ENCODE assay signal across 9 cellular contexts in genomic region chr20:9515761-9516657, GRCh38. TPM values are rescaled to one million over a fixed set of nuclear protein-coding genes. Genes with fewer than 3 reads are reported as not detected.
DNase-seq lines count a peak whose midpoint lies in the region; ATAC-seq and TF ChIP-seq lines count a peak whose summit lies in the region.
"Had no signal": no experiment of that assay in that cellular context is flagged by ENCODE, and none has a peak within 500 bp of the region (broad histone marks: within the 10 kb centered on the region; RNA-seq: fewer than 3 reads in every experiment).

No MANE protein-coding gene starts in this region.

- no peaks in the 10 kb centered on the region for H3F3A ChIP-seq in smooth muscle cell (ENCODE audit: low read depth)

- H3K79me2 ChIP-seq in H9 (ENCODE audit: insufficient read depth, low read length) (no peaks in the 10 kb centered on the region), smooth muscle cell (ENCODE audit: low read depth) (no peaks in the 10 kb centered on the region)

- DNase-seq in H9 (peak; percentile 60), RPMI7951 (ENCODE audit: low read depth) (peak; percentile 78), smooth muscle cell (lab: John Stamatoyannopoulos, UW; ENCODE audit: unreplicated experiment) (no peak)
- DNase-seq in activated naive CD4-positive, alpha-beta T cell treated with anti-CD3 and anti-CD28 coated beads for 36 hours = no peak
- DNase-seq in CD4-positive, alpha-beta memory T cell = no peak
- DNase-seq: activated naive CD8-positive, alpha-beta T cell treated with anti-CD3 and anti-CD28 coated beads, Interleukin-2, amount 10 ng/mL, durations not matched to agents 7 days and 5 days; NCI-H2171 had no signal

- H3K4me2 ChIP-seq in H9 (ENCODE audit: insufficient read depth, insufficient read length, low read length) = peak overlapping the region; percentile 93
- peak overlapping the region; percentile 91 for H3K4me2 ChIP-seq in smooth muscle cell

- peaks cover 0 to 2% (median 0%) of the 10 kb centered on the region in 3 experiments; a peak in 2 of 7 replicates for H3K36me3 Mint-ChIP-seq in H9 (ENCODE audit: insufficient read depth in 1 of 3, low read depth in 3 of 3)
- H3K36me3 Mint-ChIP-seq in activated naive CD4-positive, alpha-beta T cell treated with anti-CD3 and anti-CD28 coated beads for 36 hours (ENCODE audit: low read depth) = no peaks in the 10 kb centered on the region
- no peaks in the 10 kb centered on the region for H3K36me3 Mint-ChIP-seq in CD4-positive, alpha-beta memory T cell

- WGBS in H9 (ENCODE audit: extremely low coverage, insufficient read length, low lambda C conversion rate) = no CpG with 5 or more reads among the region's 57 CpGs
- WGBS in smooth muscle cell (ENCODE audit: low lambda C conversion rate) = 2% methylated on average over 57 of the region's 57 CpGs

- H4K91ac ChIP-seq in H9 (ENCODE audit: insufficient read length, low read depth, low read length) = no peak overlapping the region

- H3T11ph ChIP-seq in H9 (ENCODE audit: low read length) = no peak overlapping the region

- CTCF ChIA-PET in activated naive CD4-positive, alpha-beta T cell treated with anti-CD3 and anti-CD28 coated beads for 36 hours (lab: Charles Lee) = no interaction called here
- CTCF ChIA-PET in CD4-positive, alpha-beta memory T cell (lab: Charles Lee; ENCODE audit: partially characterized antibody) = no interaction called here

- H3K79me1 ChIP-seq in H9 (ENCODE audit: insufficient read depth, low read depth, low read length, poor library complexity, severe bottlenecking) = no peaks in the 10 kb centered on the region

- H3K4ac ChIP-seq in H9 (ENCODE audit: low read depth, low read length) = no peak overlapping the region

- H2BK15ac ChIP-seq in H9 (ENCODE audit: low read depth, low read length) = no peak overlapping the region

- POLR2A ChIA-PET in CD4-positive, alpha-beta memory T cell (lab: Charles Lee; ENCODE audit: partially characterized antibody) = no interaction called here

- H2AFZ ChIP-seq in H9 (ENCODE audit: low read length) (no peak overlapping the region), smooth muscle cell (ENCODE audit: low read depth) (peak overlapping the region; percentile 70)

- H4K8ac ChIP-seq in H9 (replicated peaks; ENCODE audit: insufficient read length, low read depth, low read length) = no peak overlapping the region

- no peak overlapping the region for H3K27ac Mint-ChIP-seq in H9
- no peak overlapping the region for H3K27ac Mint-ChIP-seq in activated naive CD4-positive, alpha-beta T cell treated with anti-CD3 and anti-CD28 coated beads for 36 hours
- H3K27ac Mint-ChIP-seq in CD4-positive, alpha-beta memory T cell = no peak overlapping the region
- H3K27ac Mint-ChIP-seq: activated naive CD8-positive, alpha-beta T cell treated with anti-CD3 and anti-CD28 coated beads, Interleukin-2, amount 10 ng/mL, durations not matched to agents 7 days and 5 days had no signal

- peaks cover 63 to 66% of the 10 kb centered on the region in 2 experiments for H3K4me1 Mint-ChIP-seq in H9
- H3K4me1 Mint-ChIP-seq in activated naive CD4-positive, alpha-beta T cell treated with anti-CD3 and anti-CD28 coated beads for 36 hours (ENCODE audit: low read depth) = no peaks in the 10 kb centered on the region
- no peaks in the 10 kb centered on the region for H3K4me1 Mint-ChIP-seq in CD4-positive, alpha-beta memory T cell

- TF ChIP-seq CTCF in H9 (conservative IDR thresholded peaks at IDR 0.05) = no peak
- no peak for TF ChIP-seq CTCF in smooth muscle cell (IDR thresholded peaks at IDR 0.05; ENCODE audit: borderline replicate concordance, insufficient read depth, poor library complexity, severe bottlenecking)

- H3K27me3 ChIP-seq in H9 (ENCODE audit: insufficient read depth, low read length) (peaks cover 48% of the 10 kb centered on the region; the same call in 1 of the 2 replicates), smooth muscle cell (ENCODE audit: low read depth) (peaks cover 93% of the 10 kb centered on the region)
- H3K27me3 ChIP-seq in CD4-positive, alpha-beta memory T cell (ENCODE audit: insufficient read depth, low read length) = no peaks in the 10 kb centered on the region

- H3K56ac ChIP-seq in H9 (ENCODE audit: insufficient read length, low read depth, low read length) = no peak overlapping the region

- no peak overlapping the region for H3K23ac ChIP-seq in H9 (ENCODE audit: insufficient read length, low read depth, low read length)

- no peak overlapping the region for H2BK12ac ChIP-seq in H9 (ENCODE audit: insufficient read length, low read depth, low read length)

- H2AK5ac ChIP-seq in H9 (ENCODE audit: insufficient read length, low read length) = no peak overlapping the region

- H3K27ac ChIP-seq in H9 (ENCODE audit: insufficient read length, low read depth, low read length) (no peak overlapping the region), smooth muscle cell (ENCODE audit: low read depth) (peak overlapping the region; percentile 32)
- H3K27ac ChIP-seq in CD4-positive, alpha-beta memory T cell (ENCODE audit: low read depth, low read length) = no peak overlapping the region

- intact Hi-C loops in activated naive CD4-positive, alpha-beta T cell treated with anti-CD3 and anti-CD28 coated beads for 36 hours (cut with micrococcal nuclease) = no loop called here
- intact Hi-C loops in CD4-positive, alpha-beta memory T cell (cut with micrococcal nuclease) = no loop called here

- H3K36me3 ChIP-seq in smooth muscle cell (ENCODE audit: low read depth) = no peaks in the 10 kb centered on the region
- no peaks in the 10 kb centered on the region for H3K36me3 ChIP-seq in CD4-positive, alpha-beta memory T cell (ENCODE audit: insufficient read depth, low read length)

- H3K4me1 ChIP-seq in H9 (ENCODE audit: insufficient read depth, low read length) (peaks cover 7% of the 10 kb centered on the region; the same call in 1 of the 2 replicates), smooth muscle cell (ENCODE audit: low read depth) (peaks cover 57% of the 10 kb centered on the region)
- H3K4me1 ChIP-seq in CD4-positive, alpha-beta memory T cell (ENCODE audit: insufficient read depth, low read length) = no peaks in the 10 kb centered on the region

- H3K18ac ChIP-seq in H9 (ENCODE audit: insufficient read length, low read depth, low read length) = no peak overlapping the region

- H2BK120ac ChIP-seq in H9 (ENCODE audit: low read depth, low read length, poor library complexity, severe bottlenecking) = no peak overlapping the region

- peak overlapping the region; percentile 58 to 91 for H3K4me3 Mint-ChIP-seq in H9
- no peak overlapping the region for H3K4me3 Mint-ChIP-seq in activated naive CD4-positive, alpha-beta T cell treated with anti-CD3 and anti-CD28 coated beads for 36 hours
- H3K4me3 Mint-ChIP-seq in CD4-positive, alpha-beta memory T cell = no peak overlapping the region
- H3K4me3 Mint-ChIP-seq: activated naive CD8-positive, alpha-beta T cell treated with anti-CD3 and anti-CD28 coated beads, Interleukin-2, amount 10 ng/mL, durations not matched to agents 7 days and 5 days had no signal

- H3K9me3 Mint-ChIP-seq in H9 = peaks cover 0 to 3% of the 10 kb centered on the region in 2 experiments; a peak in 1 of 5 replicates
- H3K9me3 Mint-ChIP-seq in activated naive CD4-positive, alpha-beta T cell treated with anti-CD3 and anti-CD28 coated beads for 36 hours = no peaks in the 10 kb centered on the region
- peaks cover 0 to 4% (median under 1%) of the 10 kb centered on the region in 8 donors for H3K9me3 Mint-ChIP-seq in CD4-positive, alpha-beta memory T cell
- H3K9me3 Mint-ChIP-seq: activated naive CD8-positive, alpha-beta T cell treated with anti-CD3 and anti-CD28 coated beads, Interleukin-2, amount 10 ng/mL, durations not matched to agents 7 days and 5 days had no signal

- peaks cover 27% of the 10 kb centered on the region for H3K23me2 ChIP-seq in H9 (ENCODE audit: insufficient read length, low read depth, low read length, poor library complexity, severe bottlenecking)

- H3K4me3 ChIP-seq in iPS-11a (ENCODE audit: low read depth, low read length) = peak overlapping the region; percentile 33
- peak overlapping the region; percentile 53 for H3K4me3 ChIP-seq in smooth muscle cell
- no peak overlapping the region for H3K4me3 ChIP-seq in CD4-positive, alpha-beta memory T cell (ENCODE audit: low read length in 2 of 2)

- H2BK20ac ChIP-seq in H9 (ENCODE audit: low read depth, low read length, poor library complexity, severe bottlenecking) = no peak overlapping the region

- no peak for ATAC-seq in HG03039 (IDR thresholded peaks at IDR 0.05; ENCODE audit: unreplicated experiment)

- peaks cover 100% of the 10 kb centered on the region for H3K27me3 Mint-ChIP-seq in H9 (ENCODE audit: low read depth)
- H3K27me3 Mint-ChIP-seq in activated naive CD4-positive, alpha-beta T cell treated with anti-CD3 and anti-CD28 coated beads for 36 hours (ENCODE audit: low read depth) = peaks cover 67% of the 10 kb centered on the region
- H3K27me3 Mint-ChIP-seq in CD4-positive, alpha-beta memory T cell = peaks cover 19 to 21% of the 10 kb centered on the region in 2 donors

- H4K20me1 ChIP-seq in H9 (ENCODE audit: control insufficient read depth, insufficient read depth, insufficient read length) (no peaks in the 10 kb centered on the region), smooth muscle cell (ENCODE audit: low read depth) (no peaks in the 10 kb centered on the region)

- H3K9me3 ChIP-seq in H9 (ENCODE audit: control insufficient read depth, low read depth, low read length) = no peaks in the 10 kb centered on the region
- no peaks in the 10 kb centered on the region for H3K9me3 ChIP-seq in smooth muscle cell (replicated peaks; ENCODE audit: low read depth)
- no peaks in the 10 kb centered on the region for H3K9me3 ChIP-seq in CD4-positive, alpha-beta memory T cell (ENCODE audit: control insufficient read depth in 1 of 2, low read length in 2 of 2)

- no peak overlapping the region; the same call in 1 of the 2 replicates for H3K14ac ChIP-seq in H9 (ENCODE audit: insufficient read depth, low read length)

- no peak overlapping the region for H2BK5ac ChIP-seq in H9 (ENCODE audit: insufficient read length, low read length)

- H4K5ac ChIP-seq in H9 (ENCODE audit: insufficient read length, low read depth, low read length) = no peak overlapping the region

- no peak overlapping the region for H3K9ac ChIP-seq in H9 (ENCODE audit: extremely low read depth, insufficient read length, low read length)
- H3K9ac ChIP-seq in smooth muscle cell (ENCODE audit: low read depth) = no peak overlapping the region

RNA-seq across cellular contexts. Expression of gene LAMP5, which starts 1.6 kb away (rescaled TPM):
- total RNA-seq in H9 (2021) (0.35 and 0.42 TPM in 2 replicates), smooth muscle cell (38.6 and 44.4 TPM in 2 replicates)
- total RNA-seq in RPMI7951 (2014; rRNA removed; shearing (Covaris generic)) = 0.10 and 0.12 TPM in 2 replicates
- polyA plus RNA-seq in smooth muscle cell = 27.7 and 40.5 TPM in 2 replicates
- not detected for total RNA-seq in activated naive CD4-positive, alpha-beta T cell treated with anti-CD3 and anti-CD28 coated beads for 36 hours
- not detected for total RNA-seq in CD4-positive, alpha-beta memory T cell
- not detected for polyA plus RNA-seq in CD4-positive, alpha-beta memory T cell
- total RNA-seq: activated naive CD8-positive, alpha-beta T cell treated with anti-CD3 and anti-CD28 coated beads, Interleukin-2, amount 10 ng/mL, durations not matched to agents 7 days and 5 days had no signal

Comparison
In these comparisons a context has a peak if more than half of its experiments do, and no peak if none do; other contexts are left out.
1. DNase-seq: peak in H9 (single experiment) and RPMI7951 (single experiment); none in smooth muscle cell (single experiment), activated naive CD4-positive, alpha-beta T cell treated with anti-CD3 and anti-CD28 coated beads for 36 hours (single experiment) and CD4-positive, alpha-beta memory T cell (0 of 5).
2. H3K4me3 Mint-ChIP-seq: peak in H9 (2 of 2); none in activated naive CD4-positive, alpha-beta T cell treated with anti-CD3 and anti-CD28 coated beads for 36 hours (single experiment) and CD4-positive, alpha-beta memory T cell (0 of 8).
3. H3K4me3 ChIP-seq: peak in iPS-11a (single experiment) and smooth muscle cell (single experiment); none in CD4-positive, alpha-beta memory T cell (0 of 2).
4. RNA of gene LAMP5, which starts 1.6 kb away (total RNA-seq): 38.6 to 44.4 TPM in smooth muscle cell; 0.35 to 0.42 TPM in H9, 0.10 to 0.12 TPM in RPMI7951, not detected in activated naive CD4-positive, alpha-beta T cell treated with anti-CD3 and anti-CD28 coated beads for 36 hours and not detected in CD4-positive, alpha-beta memory T cell; every median in the first group is over 10 times any median in the second.